In the genomic region with DNA sequence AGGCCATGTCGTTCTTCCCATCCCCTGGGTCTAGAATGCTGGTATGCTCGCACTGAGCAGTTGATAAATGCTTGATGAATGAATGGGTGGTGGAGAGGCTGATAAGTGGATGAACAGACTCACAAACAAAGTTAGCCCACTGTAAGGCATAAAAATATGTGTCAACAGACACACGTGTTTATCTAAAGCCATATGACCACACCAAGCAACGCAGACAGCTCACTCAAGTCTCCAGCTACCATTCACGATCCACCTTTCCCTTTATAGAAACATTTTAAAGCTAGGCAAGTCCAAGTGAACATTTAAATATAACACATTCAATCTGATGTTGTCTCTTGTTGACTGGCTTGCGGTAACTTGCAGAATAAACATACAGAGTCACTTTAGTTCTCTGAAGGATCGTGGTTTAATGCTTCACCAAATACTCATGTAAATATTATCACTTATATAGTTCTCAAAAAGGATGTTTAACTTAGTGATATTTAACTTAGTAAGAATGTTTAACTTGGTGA, we compare ENCODE assay signal across 1 cellular context.
A peak's percentile ranks its signal among the peaks of the same experiment; 100 is the strongest.
TF ChIP-seq lines count a peak whose summit lies in the region.

No MANE protein-coding gene starts in this region.

TF ChIP-seq in HepG2, 621 proteins besides CTCF, POLR2A, EP300 and RAD21 (continued from another document and continues in another):
- TF ChIP-seq, protein P1, sequence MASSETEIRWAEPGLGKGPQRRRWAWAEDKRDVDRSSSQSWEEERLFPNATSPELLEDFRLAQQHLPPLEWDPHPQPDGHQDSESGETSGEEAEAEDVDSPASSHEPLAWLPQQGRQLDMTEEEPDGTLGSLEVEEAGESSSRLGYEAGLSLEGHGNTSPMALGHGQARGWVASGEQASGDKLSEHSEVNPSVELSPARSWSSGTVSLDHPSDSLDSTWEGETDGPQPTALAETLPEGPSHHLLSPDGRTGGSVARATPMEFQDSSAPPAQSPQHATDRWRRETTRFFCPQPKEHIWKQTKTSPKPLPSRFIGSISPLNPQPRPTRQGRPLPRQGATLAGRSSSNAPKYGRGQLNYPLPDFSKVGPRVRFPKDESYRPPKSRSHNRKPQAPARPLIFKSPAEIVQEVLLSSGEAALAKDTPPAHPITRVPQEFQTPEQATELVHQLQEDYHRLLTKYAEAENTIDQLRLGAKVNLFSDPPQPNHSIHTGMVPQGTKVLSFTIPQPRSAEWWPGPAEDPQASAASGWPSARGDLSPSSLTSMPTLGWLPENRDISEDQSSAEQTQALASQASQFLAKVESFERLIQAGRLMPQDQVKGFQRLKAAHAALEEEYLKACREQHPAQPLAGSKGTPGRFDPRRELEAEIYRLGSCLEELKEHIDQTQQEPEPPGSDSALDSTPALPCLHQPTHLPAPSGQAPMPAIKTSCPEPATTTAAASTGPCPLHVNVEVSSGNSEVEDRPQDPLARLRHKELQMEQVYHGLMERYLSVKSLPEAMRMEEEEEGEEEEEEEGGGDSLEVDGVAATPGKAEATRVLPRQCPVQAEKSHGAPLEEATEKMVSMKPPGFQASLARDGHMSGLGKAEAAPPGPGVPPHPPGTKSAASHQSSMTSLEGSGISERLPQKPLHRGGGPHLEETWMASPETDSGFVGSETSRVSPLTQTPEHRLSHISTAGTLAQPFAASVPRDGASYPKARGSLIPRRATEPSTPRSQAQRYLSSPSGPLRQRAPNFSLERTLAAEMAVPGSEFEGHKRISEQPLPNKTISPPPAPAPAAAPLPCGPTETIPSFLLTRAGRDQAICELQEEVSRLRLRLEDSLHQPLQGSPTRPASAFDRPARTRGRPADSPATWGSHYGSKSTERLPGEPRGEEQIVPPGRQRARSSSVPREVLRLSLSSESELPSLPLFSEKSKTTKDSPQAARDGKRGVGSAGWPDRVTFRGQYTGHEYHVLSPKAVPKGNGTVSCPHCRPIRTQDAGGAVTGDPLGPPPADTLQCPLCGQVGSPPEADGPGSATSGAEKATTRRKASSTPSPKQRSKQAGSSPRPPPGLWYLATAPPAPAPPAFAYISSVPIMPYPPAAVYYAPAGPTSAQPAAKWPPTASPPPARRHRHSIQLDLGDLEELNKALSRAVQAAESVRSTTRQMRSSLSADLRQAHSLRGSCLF (CRISPR knock-in tag; IDR thresholded peaks at IDR 0.05; ENCODE audit: borderline replicate concordance), result no peak
- TF ChIP-seq HHEX (CRISPR knock-in tag; IDR thresholded peaks at IDR 0.05), result peak; percentile 98
- TF ChIP-seq SKI (IDR thresholded peaks at IDR 0.05; ENCODE audit: partially characterized antibody), result no peak
- TF ChIP-seq RXRB (CRISPR knock-in tag; IDR thresholded peaks at IDR 0.05; ENCODE audit: borderline replicate concordance), result peak; percentile 33; the same call in 1 of the 2 replicates
- peak; percentile 81 for TF ChIP-seq NR2F6 (IDR thresholded peaks at IDR 0.05)
- no peak for TF ChIP-seq NR2F6 (CRISPR knock-in tag; IDR thresholded peaks at IDR 0.05)
- TF ChIP-seq, protein P2, sequence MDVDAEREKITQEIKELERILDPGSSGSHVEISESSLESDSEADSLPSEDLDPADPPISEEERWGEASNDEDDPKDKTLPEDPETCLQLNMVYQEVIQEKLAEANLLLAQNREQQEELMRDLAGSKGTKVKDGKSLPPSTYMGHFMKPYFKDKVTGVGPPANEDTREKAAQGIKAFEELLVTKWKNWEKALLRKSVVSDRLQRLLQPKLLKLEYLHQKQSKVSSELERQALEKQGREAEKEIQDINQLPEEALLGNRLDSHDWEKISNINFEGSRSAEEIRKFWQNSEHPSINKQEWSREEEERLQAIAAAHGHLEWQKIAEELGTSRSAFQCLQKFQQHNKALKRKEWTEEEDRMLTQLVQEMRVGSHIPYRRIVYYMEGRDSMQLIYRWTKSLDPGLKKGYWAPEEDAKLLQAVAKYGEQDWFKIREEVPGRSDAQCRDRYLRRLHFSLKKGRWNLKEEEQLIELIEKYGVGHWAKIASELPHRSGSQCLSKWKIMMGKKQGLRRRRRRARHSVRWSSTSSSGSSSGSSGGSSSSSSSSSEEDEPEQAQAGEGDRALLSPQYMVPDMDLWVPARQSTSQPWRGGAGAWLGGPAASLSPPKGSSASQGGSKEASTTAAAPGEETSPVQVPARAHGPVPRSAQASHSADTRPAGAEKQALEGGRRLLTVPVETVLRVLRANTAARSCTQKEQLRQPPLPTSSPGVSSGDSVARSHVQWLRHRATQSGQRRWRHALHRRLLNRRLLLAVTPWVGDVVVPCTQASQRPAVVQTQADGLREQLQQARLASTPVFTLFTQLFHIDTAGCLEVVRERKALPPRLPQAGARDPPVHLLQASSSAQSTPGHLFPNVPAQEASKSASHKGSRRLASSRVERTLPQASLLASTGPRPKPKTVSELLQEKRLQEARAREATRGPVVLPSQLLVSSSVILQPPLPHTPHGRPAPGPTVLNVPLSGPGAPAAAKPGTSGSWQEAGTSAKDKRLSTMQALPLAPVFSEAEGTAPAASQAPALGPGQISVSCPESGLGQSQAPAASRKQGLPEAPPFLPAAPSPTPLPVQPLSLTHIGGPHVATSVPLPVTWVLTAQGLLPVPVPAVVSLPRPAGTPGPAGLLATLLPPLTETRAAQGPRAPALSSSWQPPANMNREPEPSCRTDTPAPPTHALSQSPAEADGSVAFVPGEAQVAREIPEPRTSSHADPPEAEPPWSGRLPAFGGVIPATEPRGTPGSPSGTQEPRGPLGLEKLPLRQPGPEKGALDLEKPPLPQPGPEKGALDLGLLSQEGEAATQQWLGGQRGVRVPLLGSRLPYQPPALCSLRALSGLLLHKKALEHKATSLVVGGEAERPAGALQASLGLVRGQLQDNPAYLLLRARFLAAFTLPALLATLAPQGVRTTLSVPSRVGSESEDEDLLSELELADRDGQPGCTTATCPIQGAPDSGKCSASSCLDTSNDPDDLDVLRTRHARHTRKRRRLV (CRISPR knock-in tag; IDR thresholded peaks at IDR 0.05), result no peak
- TF ChIP-seq, protein P3, sequence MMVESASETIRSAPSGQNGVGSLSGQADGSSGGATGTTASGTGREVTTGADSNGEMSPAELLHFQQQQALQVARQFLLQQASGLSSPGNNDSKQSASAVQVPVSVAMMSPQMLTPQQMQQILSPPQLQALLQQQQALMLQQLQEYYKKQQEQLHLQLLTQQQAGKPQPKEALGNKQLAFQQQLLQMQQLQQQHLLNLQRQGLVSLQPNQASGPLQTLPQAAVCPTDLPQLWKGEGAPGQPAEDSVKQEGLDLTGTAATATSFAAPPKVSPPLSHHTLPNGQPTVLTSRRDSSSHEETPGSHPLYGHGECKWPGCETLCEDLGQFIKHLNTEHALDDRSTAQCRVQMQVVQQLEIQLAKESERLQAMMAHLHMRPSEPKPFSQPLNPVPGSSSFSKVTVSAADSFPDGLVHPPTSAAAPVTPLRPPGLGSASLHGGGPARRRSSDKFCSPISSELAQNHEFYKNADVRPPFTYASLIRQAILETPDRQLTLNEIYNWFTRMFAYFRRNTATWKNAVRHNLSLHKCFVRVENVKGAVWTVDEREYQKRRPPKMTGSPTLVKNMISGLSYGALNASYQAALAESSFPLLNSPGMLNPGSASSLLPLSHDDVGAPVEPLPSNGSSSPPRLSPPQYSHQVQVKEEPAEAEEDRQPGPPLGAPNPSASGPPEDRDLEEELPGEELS (CRISPR knock-in tag; IDR thresholded peaks at IDR 0.05), result peak; percentile 78
- no peak for TF ChIP-seq EZH2 (conservative IDR thresholded peaks at IDR 0.05; ENCODE audit: low read depth, low read length)
- TF ChIP-seq ZNF552 (CRISPR knock-in tag; IDR thresholded peaks at IDR 0.05; ENCODE audit: borderline replicate concordance), result 0 out of 2 replicates have a peak, but pooled peaks have one; percentile 31
- no peak for TF ChIP-seq ZNF205 (CRISPR knock-in tag; IDR thresholded peaks at IDR 0.05)
- no peak for TF ChIP-seq FOXP1 (IDR thresholded peaks at IDR 0.05)
- peak; percentile 84 for TF ChIP-seq FOXP1 (CRISPR knock-in tag; IDR thresholded peaks at IDR 0.05)
- peak; percentile 22; the same call in 1 of the 2 replicates for TF ChIP-seq MIXL1 (CRISPR knock-in tag; IDR thresholded peaks at IDR 0.05)
- no peak for TF ChIP-seq SOX5 (CRISPR knock-in tag; IDR thresholded peaks at IDR 0.05; ENCODE audit: borderline replicate concordance)
- TF ChIP-seq ZNF557 (CRISPR knock-in tag; IDR thresholded peaks at IDR 0.05), result no peak
- TF ChIP-seq ZFY (CRISPR knock-in tag; IDR thresholded peaks at IDR 0.05), result no peak
- TF ChIP-seq ZNF749 (CRISPR knock-in tag; IDR thresholded peaks at IDR 0.05; ENCODE audit: borderline replicate concordance), result no peak
- no peak for TF ChIP-seq ZNF224 (CRISPR knock-in tag; IDR thresholded peaks at IDR 0.05)
- no peak for TF ChIP-seq ZNF180 (CRISPR knock-in tag; IDR thresholded peaks at IDR 0.05; ENCODE audit: borderline replicate concordance, low read depth)
- TF ChIP-seq, protein P4, sequence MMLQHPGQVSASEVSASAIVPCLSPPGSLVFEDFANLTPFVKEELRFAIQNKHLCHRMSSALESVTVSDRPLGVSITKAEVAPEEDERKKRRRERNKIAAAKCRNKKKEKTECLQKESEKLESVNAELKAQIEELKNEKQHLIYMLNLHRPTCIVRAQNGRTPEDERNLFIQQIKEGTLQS (CRISPR knock-in tag; IDR thresholded peaks at IDR 0.05), result no peak
- no peak for TF ChIP-seq ZNF232 (CRISPR knock-in tag; IDR thresholded peaks at IDR 0.05; ENCODE audit: borderline replicate concordance)
- TF ChIP-seq NCOA5 (CRISPR knock-in tag; IDR thresholded peaks at IDR 0.05), result no peak
- TF ChIP-seq, protein P5, sequence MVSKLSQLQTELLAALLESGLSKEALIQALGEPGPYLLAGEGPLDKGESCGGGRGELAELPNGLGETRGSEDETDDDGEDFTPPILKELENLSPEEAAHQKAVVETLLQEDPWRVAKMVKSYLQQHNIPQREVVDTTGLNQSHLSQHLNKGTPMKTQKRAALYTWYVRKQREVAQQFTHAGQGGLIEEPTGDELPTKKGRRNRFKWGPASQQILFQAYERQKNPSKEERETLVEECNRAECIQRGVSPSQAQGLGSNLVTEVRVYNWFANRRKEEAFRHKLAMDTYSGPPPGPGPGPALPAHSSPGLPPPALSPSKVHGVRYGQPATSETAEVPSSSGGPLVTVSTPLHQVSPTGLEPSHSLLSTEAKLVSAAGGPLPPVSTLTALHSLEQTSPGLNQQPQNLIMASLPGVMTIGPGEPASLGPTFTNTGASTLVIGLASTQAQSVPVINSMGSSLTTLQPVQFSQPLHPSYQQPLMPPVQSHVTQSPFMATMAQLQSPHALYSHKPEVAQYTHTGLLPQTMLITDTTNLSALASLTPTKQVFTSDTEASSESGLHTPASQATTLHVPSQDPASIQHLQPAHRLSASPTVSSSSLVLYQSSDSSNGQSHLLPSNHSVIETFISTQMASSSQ (IDR thresholded peaks at IDR 0.05; ENCODE audit: low read depth), result peak; percentile 96
- TF ChIP-seq, protein P5 (CRISPR knock-in tag; IDR thresholded peaks at IDR 0.05; ENCODE audit: borderline replicate concordance), result peak; percentile 89; the same call in 1 of the 2 replicates
- TF ChIP-seq, protein P6, sequence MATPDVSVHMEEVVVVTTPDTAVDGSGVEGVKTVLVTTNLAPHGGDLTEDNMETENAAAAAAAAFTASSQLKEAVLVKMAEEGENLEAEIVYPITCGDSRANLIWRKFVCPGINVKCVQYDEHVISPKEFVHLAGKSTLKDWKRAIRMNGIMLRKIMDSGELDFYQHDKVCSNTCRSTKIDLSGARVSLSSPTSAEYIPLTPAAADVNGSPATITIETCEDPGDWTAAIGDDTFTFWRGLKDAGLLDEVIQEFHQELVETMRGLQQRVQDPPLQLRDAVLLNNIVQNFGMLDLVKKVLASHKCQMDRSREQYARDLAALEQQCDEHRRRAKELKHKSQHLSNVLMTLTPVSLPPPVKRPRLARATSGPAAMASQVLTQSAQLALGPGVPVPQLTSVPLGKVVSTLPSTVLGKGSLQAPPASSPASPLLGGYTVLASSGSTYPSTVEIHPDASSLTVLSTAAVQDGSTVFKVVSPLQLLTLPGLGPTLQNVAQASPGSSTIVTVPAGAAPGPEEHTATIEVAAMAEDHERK (CRISPR knock-in tag; IDR thresholded peaks at IDR 0.05; ENCODE audit: low read depth), result no peak
- TF ChIP-seq ZFP82 (CRISPR knock-in tag; IDR thresholded peaks at IDR 0.05; ENCODE audit: borderline replicate concordance), result no peak
- TF ChIP-seq, protein P7, sequence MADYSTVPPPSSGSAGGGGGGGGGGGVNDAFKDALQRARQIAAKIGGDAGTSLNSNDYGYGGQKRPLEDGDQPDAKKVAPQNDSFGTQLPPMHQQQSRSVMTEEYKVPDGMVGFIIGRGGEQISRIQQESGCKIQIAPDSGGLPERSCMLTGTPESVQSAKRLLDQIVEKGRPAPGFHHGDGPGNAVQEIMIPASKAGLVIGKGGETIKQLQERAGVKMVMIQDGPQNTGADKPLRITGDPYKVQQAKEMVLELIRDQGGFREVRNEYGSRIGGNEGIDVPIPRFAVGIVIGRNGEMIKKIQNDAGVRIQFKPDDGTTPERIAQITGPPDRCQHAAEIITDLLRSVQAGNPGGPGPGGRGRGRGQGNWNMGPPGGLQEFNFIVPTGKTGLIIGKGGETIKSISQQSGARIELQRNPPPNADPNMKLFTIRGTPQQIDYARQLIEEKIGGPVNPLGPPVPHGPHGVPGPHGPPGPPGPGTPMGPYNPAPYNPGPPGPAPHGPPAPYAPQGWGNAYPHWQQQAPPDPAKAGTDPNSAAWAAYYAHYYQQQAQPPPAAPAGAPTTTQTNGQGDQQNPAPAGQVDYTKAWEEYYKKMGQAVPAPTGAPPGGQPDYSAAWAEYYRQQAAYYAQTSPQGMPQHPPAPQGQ (CRISPR knock-in tag; IDR thresholded peaks at IDR 0.05; ENCODE audit: borderline replicate concordance), result no peak
- no peak for TF ChIP-seq ZFP62 (CRISPR knock-in tag; IDR thresholded peaks at IDR 0.05)
